In genomic region chr11:73795925-73796632, GRCh38 we compare ENCODE assay signal across 16 cellular contexts. TPM values are rescaled to one million over a fixed set of nuclear protein-coding genes. Genes with fewer than 3 reads are reported as not detected.
DNase-seq lines count a peak whose midpoint lies in the region; ATAC-seq and TF ChIP-seq lines count a peak whose summit lies in the region.
"Had no signal": no experiment of that assay in that cellular context is flagged by ENCODE, and none has a peak within 500 bp of the region (broad histone marks: within the 10 kb centered on the region; RNA-seq: fewer than 3 reads in every experiment).

No MANE protein-coding gene starts in this region.

- H3K27me3 Mint-ChIP-seq in endodermal cell (ENCODE audit: insufficient read depth) = no peaks in the 10 kb centered on the region

- H3K36me3 Mint-ChIP-seq in endodermal cell (ENCODE audit: low read depth) = peaks cover 14% of the 10 kb centered on the region

- H4K5ac ChIP-seq in mesendoderm (ENCODE audit: low read length) = no peak overlapping the region

- H3K4me1 Mint-ChIP-seq in endodermal cell = peaks cover 10% of the 10 kb centered on the region

- H3K9ac ChIP-seq in endodermal cell (ENCODE audit: extremely low read depth, low read length, poor library complexity, severe bottlenecking) (no peak overlapping the region), mesendoderm (ENCODE audit: low read length) (no peak overlapping the region)

- H3K9me3 Mint-ChIP-seq in endodermal cell = no peaks in the 10 kb centered on the region
- H3K9me3 Mint-ChIP-seq: activated T-helper 2 cell treated with anti-CD3 and anti-CD28 coated beads, Interferon-gamma antibody, Interleukin-2, Interleukin-4, amounts not matched to agents 10 μg/mL and 5 μg/mL and 100 μg/mL, durations not matched to agents 14 hours and 24 hours and 36 hours; stimulated activated effector memory CD8-positive, alpha-beta T cell treated with anti-CD3 and anti-CD28 coated beads, Interleukin-12 subunit alpha, Interleukin-12 subunit beta, amount 100 ng/mL, for 72 hours had no signal

- H3K4me1 ChIP-seq in BE2C = no peaks in the 10 kb centered on the region
- H3K4me1 ChIP-seq in endodermal cell (ENCODE audit: control insufficient read depth, insufficient read depth, low read length) = peaks cover 10% of the 10 kb centered on the region
- H3K4me1 ChIP-seq in mesendoderm (ENCODE audit: control insufficient read depth, low read depth, low read length) = no peaks in the 10 kb centered on the region

- DNase-seq in BE2C (peak; percentile 89), NCI-H2227 (lab: John Stamatoyannopoulos, UW; ENCODE audit: unreplicated experiment) (peak; percentile 76), endodermal cell (peak; percentile 74), mesendoderm (peak; percentile 45), NCI-H1105 treated with DMSO at 0.1 percent for 48 hours (lab: John Stamatoyannopoulos, UW) (no peak), HuH-7 (ENCODE audit: low spot score) (no peak)
- DNase-seq: AML-193, DND-41, GOT3, RPMI8226, T-helper 9 cell had no signal

- no peaks in the 10 kb centered on the region for H3K79me2 ChIP-seq in mesendoderm (ENCODE audit: control insufficient read depth, insufficient read depth, low read length)

- no peak overlapping the region for H3K56ac ChIP-seq in mesendoderm (ENCODE audit: low read length)

- no peak overlapping the region for H3K4me2 ChIP-seq in mesendoderm (ENCODE audit: low read length)

- H2BK15ac ChIP-seq in mesendoderm (replicated peaks; ENCODE audit: low read depth) = no peak overlapping the region

- no peak overlapping the region for H2BK5ac ChIP-seq in mesendoderm (ENCODE audit: low read length)

- no peak overlapping the region for H3K23ac ChIP-seq in mesendoderm (ENCODE audit: low read length)

- no peak overlapping the region for H3K4me3 ChIP-seq in BE2C (ENCODE audit: low read depth, low read length)
- no peak overlapping the region for H3K4me3 ChIP-seq in endodermal cell (ENCODE audit: low read length)
- no peak overlapping the region for H3K4me3 ChIP-seq in mesendoderm (ENCODE audit: low read length)
- H3K4me3 ChIP-seq: psoas muscle had no signal

- no peak for TF ChIP-seq CTCF in BE2C (IDR thresholded peaks at IDR 0.05; ENCODE audit: low read depth, low read length)
- TF ChIP-seq CTCF in endodermal cell (conservative IDR thresholded peaks at IDR 0.05) = no peak

- no peak overlapping the region for H2BK120ac ChIP-seq in mesendoderm (ENCODE audit: low read depth, low read length)

- 93 to 96% methylated on average over 10 to 19 of the region's 19 CpGs for WGBS in endodermal cell (ENCODE audit: insufficient coverage in 1 of 2, insufficient read length in 1 of 2), 2 experiments
- WGBS in mesendoderm (ENCODE audit: extremely low coverage, insufficient coverage, low lambda C conversion rate) = no CpG with 5 or more reads among the region's 19 CpGs

- ATAC-seq in GM21515 (IDR thresholded peaks at IDR 0.05; ENCODE audit: unreplicated experiment) (no peak), HG03520 (IDR thresholded peaks at IDR 0.05; ENCODE audit: unreplicated experiment) (no peak)
- ATAC-seq: stimulated activated effector memory CD8-positive, alpha-beta T cell treated with anti-CD3 and anti-CD28 coated beads, Interleukin-12 subunit alpha, Interleukin-12 subunit beta, amount 100 ng/mL, for 72 hours had no signal

- H2AK5ac ChIP-seq in mesendoderm (ENCODE audit: low read length) = no peak overlapping the region

- no peak overlapping the region for H3K4me3 Mint-ChIP-seq in endodermal cell
- H3K4me3 Mint-ChIP-seq: stimulated activated effector memory CD8-positive, alpha-beta T cell treated with anti-CD3 and anti-CD28 coated beads, Interleukin-12 subunit alpha, Interleukin-12 subunit beta, amount 100 ng/mL, for 72 hours had no signal

- H3K27ac ChIP-seq in endodermal cell (ENCODE audit: low read depth, low read length) = no peak overlapping the region
- no peak overlapping the region for H3K27ac ChIP-seq in mesendoderm (ENCODE audit: low read depth, low read length)

- H3K27me3 ChIP-seq in BE2C (no peaks in the 10 kb centered on the region), endodermal cell (ENCODE audit: control insufficient read depth, insufficient read depth, low read length, poor library complexity, severe bottlenecking) (no peaks in the 10 kb centered on the region), mesendoderm (ENCODE audit: insufficient read depth, low read length, poor library complexity) (no peaks in the 10 kb centered on the region)

- H3K79me1 ChIP-seq in mesendoderm (ENCODE audit: low read length) = peaks cover 5% of the 10 kb centered on the region

- H3K18ac ChIP-seq in mesendoderm (ENCODE audit: low read length) = no peak overlapping the region

- peak overlapping the region; percentile 35 for H3K27ac Mint-ChIP-seq in endodermal cell
- H3K27ac Mint-ChIP-seq: activated T-helper 2 cell treated with anti-CD3 and anti-CD28 coated beads, Interferon-gamma antibody, Interleukin-2, Interleukin-4, amounts not matched to agents 10 μg/mL and 5 μg/mL and 100 μg/mL, durations not matched to agents 14 hours and 24 hours and 36 hours; stimulated activated effector memory CD8-positive, alpha-beta T cell treated with anti-CD3 and anti-CD28 coated beads, Interleukin-12 subunit alpha, Interleukin-12 subunit beta, amount 100 ng/mL, for 72 hours had no signal

- H3K4ac ChIP-seq in mesendoderm (ENCODE audit: low read depth, low read length) = no peak overlapping the region

- H3K9me3 ChIP-seq in BE2C (no peaks in the 10 kb centered on the region), endodermal cell (ENCODE audit: control insufficient read depth, low read length) (no peaks in the 10 kb centered on the region)
- H3K9me3 ChIP-seq: psoas muscle had no signal

- H3K36me3 ChIP-seq in BE2C (peaks cover 22% of the 10 kb centered on the region), endodermal cell (ENCODE audit: control insufficient read depth, insufficient read depth, low read length) (no peaks in the 10 kb centered on the region), mesendoderm (ENCODE audit: control insufficient read depth, insufficient read depth, low read length) (no peaks in the 10 kb centered on the region)

- no peak overlapping the region for H4K8ac ChIP-seq in mesendoderm (ENCODE audit: low read depth, low read length)

RNA-seq across cellular contexts. Expression of gene MRPL48, which starts 8.4 kb away (rescaled TPM):
- polyA plus RNA-seq in BE2C (2012; ENCODE audit: insufficient read depth, insufficient read length, low read depth) = 98.2 TPM
- 10 to 100 TPM; 36.4 to 55.3 TPM for total RNA-seq in endodermal cell
- polyA plus RNA-seq in endodermal cell (2013, experiment 1 of 2) = 51.1 TPM
- polyA plus RNA-seq in endodermal cell (2013, experiment 2 of 2) = 50.3 TPM
- 64.4 TPM for polyA plus RNA-seq in mesendoderm (2013, experiment 1 of 2)
- polyA plus RNA-seq in mesendoderm (2013, experiment 2 of 2) = 61.6 TPM

RNA-seq across cellular contexts. Expression of gene RAB6A, which starts 35.2 kb away (rescaled TPM):
- polyA plus RNA-seq in BE2C (2012; ENCODE audit: insufficient read depth, insufficient read length, low read depth) = 50.7 TPM
- 10 to 100 TPM; 77.9 to 79.5 TPM for total RNA-seq in endodermal cell
- 82.2 TPM for polyA plus RNA-seq in endodermal cell (2013, experiment 1 of 2)
- 83.5 TPM for polyA plus RNA-seq in endodermal cell (2013, experiment 2 of 2)
- polyA plus RNA-seq in mesendoderm (2013, experiment 1 of 2) = 65.0 TPM
- 63.8 TPM for polyA plus RNA-seq in mesendoderm (2013, experiment 2 of 2)

Comparison
In these comparisons a context has a peak if more than half of its experiments do, and no peak if none do; other contexts are left out.
1. DNase-seq: peak in BE2C (single experiment), NCI-H2227 (single experiment), endodermal cell (single experiment) and mesendoderm (single experiment); none in NCI-H1105 treated with DMSO at 0.1 percent for 48 hours (single experiment) and HuH-7 (single experiment).